In genomic region chr3:123388050-123388449, GRCh38 we compare ENCODE assay signal across 12 cellular contexts.
"Had no signal": no experiment of that assay in that cellular context is flagged by ENCODE, and none has a peak within 500 bp of the region (broad histone marks: within the 10 kb centered on the region; RNA-seq: fewer than 3 reads in every experiment).

No MANE protein-coding gene starts in this region.

- H3K27ac Mint-ChIP-seq: activated naive CD4-positive, alpha-beta T cell treated with anti-CD3 and anti-CD28 coated beads, Interleukin-2, amount 50 U/mL, for 24 hours; type B pancreatic cell had no signal

- H3K9me3 Mint-ChIP-seq: activated naive CD4-positive, alpha-beta T cell treated with anti-CD3 and anti-CD28 coated beads, Interleukin-2, amount 50 U/mL, for 24 hours; naive thymus-derived CD8-positive, alpha-beta T cell; type B pancreatic cell had no signal

- H3K4me2 ChIP-seq: hepatocyte had no signal

- H2AFZ ChIP-seq: hepatocyte had no signal

- H3K36me3 Mint-ChIP-seq: activated naive CD4-positive, alpha-beta T cell treated with anti-CD3 and anti-CD28 coated beads, Interleukin-2, amount 50 U/mL, for 24 hours; naive thymus-derived CD8-positive, alpha-beta T cell; type B pancreatic cell had no signal

- H3K27ac ChIP-seq: brain microvascular endothelial cell, hepatocyte had no signal

- H3K4me3 Mint-ChIP-seq: activated naive CD4-positive, alpha-beta T cell treated with anti-CD3 and anti-CD28 coated beads, Interleukin-2, amount 50 U/mL, for 24 hours; naive thymus-derived CD8-positive, alpha-beta T cell; type B pancreatic cell had no signal

- H3K36me3 ChIP-seq: brain microvascular endothelial cell had no signal

- H3K27me3 Mint-ChIP-seq: activated naive CD4-positive, alpha-beta T cell treated with anti-CD3 and anti-CD28 coated beads, Interleukin-2, amount 50 U/mL, for 24 hours had no signal

- DNase-seq: activated CD4-positive, alpha-beta T cell treated with anti-CD3 and anti-CD28 coated beads, Interleukin-2, amount 50 U/mL, for 4 hours; activated CD4-positive, CD25-positive, alpha-beta regulatory T cell treated with anti-CD3 and anti-CD28 coated beads, Interleukin-2, amount 50 U/mL, for 72 hours; activated T-cell treated with anti-CD3 and anti-CD28 coated beads, Interleukin-2, amount 50 U/mL, for 1 hour; brain microvascular endothelial cell; foreskin melanocyte; midbrain; occipital lobe had no signal

- ATAC-seq: naive thymus-derived CD8-positive, alpha-beta T cell had no signal

- H3K79me2 ChIP-seq: hepatocyte had no signal

- H3K4me1 Mint-ChIP-seq: activated naive CD4-positive, alpha-beta T cell treated with anti-CD3 and anti-CD28 coated beads, Interleukin-2, amount 50 U/mL, for 24 hours had no signal

- H3K27me3 ChIP-seq: hepatocyte had no signal

- H3K4me3 ChIP-seq: hepatocyte, lung had no signal
